Comparison of ENCODE assay signal across 8 cellular contexts in the genomic region with DNA sequence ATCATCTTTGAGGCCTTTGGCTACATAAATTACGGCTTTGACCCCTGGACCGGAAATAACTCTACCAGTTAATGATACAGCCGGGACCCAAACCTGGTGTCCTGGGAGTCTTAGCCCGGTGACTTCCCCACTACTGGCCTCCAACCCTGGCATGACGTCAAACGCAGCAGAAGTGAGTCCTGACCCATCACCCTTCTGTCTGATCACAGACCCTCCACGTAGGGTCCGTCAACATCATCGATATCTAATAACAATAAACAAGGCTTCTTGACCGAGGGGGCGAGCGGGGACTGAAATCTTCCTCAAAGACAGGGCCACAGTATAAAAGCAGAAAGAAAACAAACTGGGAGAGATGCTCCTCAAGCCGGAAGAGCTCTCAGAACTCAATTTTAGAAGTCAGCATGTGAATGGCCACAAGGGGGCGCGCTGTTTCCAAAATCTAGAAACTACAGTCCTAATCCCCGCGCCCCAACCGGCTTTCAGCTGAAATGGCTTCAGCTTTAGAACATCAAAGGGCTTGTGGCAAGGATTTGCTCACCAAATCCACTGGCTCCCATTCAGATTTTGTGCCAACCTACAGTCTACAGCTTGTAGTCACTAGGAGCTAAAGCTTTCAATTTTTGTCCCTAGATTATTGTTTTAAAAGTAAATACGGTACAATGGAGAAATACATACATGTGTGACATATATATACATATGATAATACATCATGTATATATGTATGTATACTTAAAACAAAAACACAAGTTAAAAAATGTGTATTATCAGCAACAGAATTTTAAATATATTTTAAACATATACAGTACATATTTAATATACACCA. TPM values are rescaled to one million over a fixed set of nuclear protein-coding genes. Genes with fewer than 3 reads are reported as not detected.
DNase-seq lines count a peak whose midpoint lies in the region; ATAC-seq and TF ChIP-seq lines count a peak whose summit lies in the region.

No MANE protein-coding gene starts in this region.

- peak; percentile 90 for TF ChIP-seq CTCF in A673 (conservative IDR thresholded peaks at IDR 0.05; ENCODE audit: low read depth, low read length)
- peak; percentile 86 for TF ChIP-seq CTCF in choroid plexus epithelial cell (conservative IDR thresholded peaks at IDR 0.05; ENCODE audit: low read depth, low read length)
- peak; percentile 80 to 84 for TF ChIP-seq CTCF in left lung (IDR thresholded peaks at IDR 0.05)

- H3K36me3 ChIP-seq in A673 (ENCODE audit: insufficient read depth, low read length, poor library complexity, severe bottlenecking) = no peaks in the 10 kb centered on the region
- H3K36me3 ChIP-seq in left lung = no peaks in the 10 kb centered on the region

- peak overlapping the region; percentile 2 for H3K4me3 Mint-ChIP-seq in activated CD4-positive, alpha-beta T cell treated with anti-CD3 and anti-CD28 coated beads for 36 hours

- CTCF ChIA-PET in A673 (lab: Charles Lee) = interaction anchor here (0.6 to 1.6 kb wide), 13 partner anchors 13 to 870 kb away, joined by 3 to 16 read pairs (median 3); a partner anchor contains a TSS
- CTCF ChIA-PET in activated CD4-positive, alpha-beta T cell treated with anti-CD3 and anti-CD28 coated beads for 36 hours (lab: Charles Lee) = interaction anchor here (0.5 to 3.9 kb wide), 80 partner anchors 9 to 528 kb away, joined by 3 to 41 read pairs (median 4); a partner anchor contains a TSS

- no peaks in the 10 kb centered on the region for H3K9me3 Mint-ChIP-seq in activated CD4-positive, alpha-beta T cell treated with anti-CD3 and anti-CD28 coated beads for 36 hours (ENCODE audit: low read depth)

- no peaks in the 10 kb centered on the region for H3K27me3 Mint-ChIP-seq in activated CD4-positive, alpha-beta T cell treated with anti-CD3 and anti-CD28 coated beads for 36 hours

- no peaks in the 10 kb centered on the region for H3K9me3 ChIP-seq in A673 (ENCODE audit: low read depth, low read length, poor library complexity, severe bottlenecking)
- H3K9me3 ChIP-seq in left lung = no peaks in the 10 kb centered on the region

- no peaks in the 10 kb centered on the region for H3K27me3 ChIP-seq in A673 (replicated peaks; ENCODE audit: insufficient read depth, low read depth, low read length, poor library complexity)
- H3K27me3 ChIP-seq in left lung = no peaks in the 10 kb centered on the region

- no peaks in the 10 kb centered on the region for H3K36me3 Mint-ChIP-seq in activated CD4-positive, alpha-beta T cell treated with anti-CD3 and anti-CD28 coated beads for 36 hours (ENCODE audit: low read depth)

- ATAC-seq in GM18861 (IDR thresholded peaks at IDR 0.05; ENCODE audit: unreplicated experiment) (peak; percentile 32), HG03460 (IDR thresholded peaks at IDR 0.05; ENCODE audit: unreplicated experiment) (peak; percentile 31), left lung (peak; percentile 83)
- ATAC-seq in activated CD4-positive, alpha-beta T cell treated with anti-CD3 and anti-CD28 coated beads for 36 hours = peak; percentile 57

- H3K4me3 ChIP-seq in A673 (ENCODE audit: low read depth, low read length, poor library complexity, severe bottlenecking) = no peak overlapping the region
- no peak overlapping the region for H3K4me3 ChIP-seq in choroid plexus epithelial cell (ENCODE audit: low read depth, low read length)
- no peak overlapping the region for H3K4me3 ChIP-seq in left lung

- DNase-seq in A673 (ENCODE audit: low spot score) (peak; percentile 96), NCI-H526 (lab: John Stamatoyannopoulos, UW) (peak; percentile 84 to 94), choroid plexus epithelial cell (ENCODE audit: low read depth) (peak; percentile 95), left lung (peak; percentile 91 to 93)
- DNase-seq in activated CD4-positive, alpha-beta T cell treated with anti-CD3 and anti-CD28 coated beads for 36 hours = peak; percentile 98
- DNase-seq in stimulated activated CD4-positive, alpha-beta T cell treated with anti-CD3 and anti-CD28 coated beads, Interleukin-4, amount 100 ng/mL, for 4 hours = peak; percentile 87 to 94

- POLR2A ChIA-PET in A673 (lab: Charles Lee; ENCODE audit: low non-redundant PET) = interaction anchor here (0.5 kb wide), 3 partner anchors 216 to 720 kb away, joined by 3 to 4 read pairs (median 3); a partner anchor contains a TSS
- POLR2A ChIA-PET in activated CD4-positive, alpha-beta T cell treated with anti-CD3 and anti-CD28 coated beads for 36 hours (lab: Charles Lee) = interaction anchor here (0.5 to 2.7 kb wide), 8 partner anchors 17 to 529 kb away, joined by 3 to 12 read pairs (median 6); a partner anchor contains a TSS

- intact Hi-C loops in A673 (cut with micrococcal nuclease; ENCODE audit: unreplicated experiment) (loop anchor here (1.0 to 10.0 kb wide), 4 partner anchors 274 to 871 kb away; a partner anchor contains a TSS), left lung (cut with DNase I) (no loop called here)
- intact Hi-C loops in activated CD4-positive, alpha-beta T cell treated with anti-CD3 and anti-CD28 coated beads for 36 hours (cut with DNase I, micrococcal nuclease) = loop anchor here (1.0 to 10.0 kb wide), 8 partner anchors 79 to 561 kb away; a partner anchor contains a TSS

- peaks cover 47% of the 10 kb centered on the region for H3K4me1 Mint-ChIP-seq in activated CD4-positive, alpha-beta T cell treated with anti-CD3 and anti-CD28 coated beads for 36 hours

- H3K4me1 ChIP-seq in A673 (ENCODE audit: insufficient read depth, low read length, poor library complexity, severe bottlenecking) = peaks cover 23% of the 10 kb centered on the region
- peaks cover 0 to 30% of the 10 kb centered on the region in 2 donors for H3K4me1 ChIP-seq in left lung

- BruUV-seq in A673 (replicated peaks; lab: Mats Ljungman, UMichigan) = no TSS peak

- peak overlapping the region; percentile 41 for H3K27ac Mint-ChIP-seq in activated CD4-positive, alpha-beta T cell treated with anti-CD3 and anti-CD28 coated beads for 36 hours

- no peak overlapping the region for H3K27ac ChIP-seq in A673 (ENCODE audit: low read depth, low read length, poor library complexity, severe bottlenecking)
- H3K27ac ChIP-seq in left lung = peak overlapping the region in 1 of 2 donors; percentile 15

RNA-seq across cellular contexts. Expression of a gene that starts 46.4 kb away (rescaled TPM):
- total RNA-seq in A673 (2021) (not detected in 2 replicates), left lung (under 1 TPM; 0.20 to 0.21 TPM)
- under 1 TPM in 1 of 2 experiments, not detected in 1; 0.05 TPM for total RNA-seq in activated CD4-positive, alpha-beta T cell treated with anti-CD3 and anti-CD28 coated beads for 36 hours

Comparison
In these comparisons a context has a peak if more than half of its experiments do, and no peak if none do; other contexts are left out.
1. ATAC-seq: peak in every context shown above with its lines; median percentile 83 in left lung; 57 in activated CD4-positive, alpha-beta T cell treated with anti-CD3 and anti-CD28 coated beads for 36 hours; 32 in GM18861; 31 in HG03460.
2. intact Hi-C loops: an anchor here in A673 (1.0 to 10.0 kb wide) and activated CD4-positive, alpha-beta T cell treated with anti-CD3 and anti-CD28 coated beads for 36 hours (1.0 to 10.0 kb wide); none called in left lung.